In genomic region chr6:136793348-136793747, GRCh38 we compare ENCODE assay signal across 8 cellular contexts. TPM values are rescaled to one million over a fixed set of nuclear protein-coding genes. Genes with fewer than 3 reads are reported as not detected.
DNase-seq lines count a peak whose midpoint lies in the region; TF ChIP-seq lines count a peak whose summit lies in the region.

No MANE protein-coding gene starts in this region.

- H3K27ac ChIP-seq in OCI-LY3 (ENCODE audit: low read length) (peak overlapping the region; percentile 67), endodermal cell (ENCODE audit: low read depth, low read length) (no peak overlapping the region), sigmoid colon (peak overlapping the region; percentile 74 to 97 (median 82))

- H3K79me2 ChIP-seq in OCI-LY3 (ENCODE audit: low read length): no peaks in the 10 kb centered on the region

- TF ChIP-seq CTCF in GM12864 (IDR thresholded peaks at IDR 0.05; ENCODE audit: low read depth, low read length, missing control alignments) (no peak), OCI-LY3 (IDR thresholded peaks at IDR 0.05; ENCODE audit: low read depth, low read length) (no peak), endodermal cell (conservative IDR thresholded peaks at IDR 0.05) (no peak), sigmoid colon (IDR thresholded peaks at IDR 0.05) (peak in 1 of 4 experiments; percentile 2)

- intact Hi-C loops in sigmoid colon (cut with DNase I): no loop called here

- H3K36me3 ChIP-seq in OCI-LY3 (replicated peaks; ENCODE audit: low read depth, low read length) (no peaks in the 10 kb centered on the region), endodermal cell (ENCODE audit: control insufficient read depth, insufficient read depth, low read length) (no peaks in the 10 kb centered on the region), sigmoid colon (no peaks in the 10 kb centered on the region)

- H3K9me3 Mint-ChIP-seq in endodermal cell: no peaks in the 10 kb centered on the region

- H3K4me1 ChIP-seq in OCI-LY3 (ENCODE audit: low read length) (peaks cover 9% of the 10 kb centered on the region), endodermal cell (ENCODE audit: control insufficient read depth, insufficient read depth, low read length) (no peaks in the 10 kb centered on the region), sigmoid colon (peaks cover 0 to 21% (median 10%) of the 10 kb centered on the region in 4 donors)

- H3K27ac Mint-ChIP-seq in endodermal cell: no peak overlapping the region

- no peak for TF ChIP-seq POLR2A in sigmoid colon (IDR thresholded peaks at IDR 0.05)

- no peak for DNase-seq in GM12864 (ENCODE audit: low read depth)
- DNase-seq in endodermal cell: no peak
- no peak for DNase-seq in sigmoid colon
- DNase-seq in Kasumi-1 (lab: John Stamatoyannopoulos, UW): no peak
- DNase-seq in NK-92 treated with Interleukin-12 subunit alpha and Interleukin-12 subunit beta, amount 100 ng/mL, for 24 hours (lab: John Stamatoyannopoulos, UW): no peak
- no peak for DNase-seq in NCI-H2107 treated with DMSO at 0.1 percent for 48 hours (lab: John Stamatoyannopoulos, UW; ENCODE audit: unreplicated experiment)
- DNase-seq in NCI-H524 (lab: John Stamatoyannopoulos, UW): no peak

- H4K20me1 ChIP-seq in OCI-LY3 (ENCODE audit: insufficient read depth, low read length): no peaks in the 10 kb centered on the region

- H3K9me3 ChIP-seq in OCI-LY3 (ENCODE audit: insufficient read depth, low read length): no peaks in the 10 kb centered on the region
- H3K9me3 ChIP-seq in endodermal cell (ENCODE audit: control insufficient read depth, low read length): no peaks in the 10 kb centered on the region
- H3K9me3 ChIP-seq in sigmoid colon: no peaks in the 10 kb centered on the region

- peak overlapping the region; percentile 94 for H3K4me3 ChIP-seq in GM12864 (ENCODE audit: low read depth, low read length)
- peak overlapping the region; percentile 96 for H3K4me3 ChIP-seq in OCI-LY3 (ENCODE audit: low read length)
- H3K4me3 ChIP-seq in endodermal cell (ENCODE audit: low read length): peak overlapping the region; percentile 90
- H3K4me3 ChIP-seq in sigmoid colon: peak overlapping the region; percentile 51 to 69 (median 66)

- no peaks in the 10 kb centered on the region for H3K27me3 ChIP-seq in OCI-LY3 (ENCODE audit: low read depth, low read length)
- H3K27me3 ChIP-seq in endodermal cell (ENCODE audit: control insufficient read depth, insufficient read depth, low read length, poor library complexity, severe bottlenecking): peaks cover 27% of the 10 kb centered on the region
- H3K27me3 ChIP-seq in sigmoid colon: no peaks in the 10 kb centered on the region

- no peaks in the 10 kb centered on the region for H3K36me3 Mint-ChIP-seq in endodermal cell (ENCODE audit: low read depth)

- peak overlapping the region; percentile 86 for H2AFZ ChIP-seq in OCI-LY3 (ENCODE audit: low read depth, low read length)

- H3K9ac ChIP-seq in OCI-LY3 (ENCODE audit: low read length) (peak overlapping the region; percentile 87), endodermal cell (ENCODE audit: extremely low read depth, low read length, poor library complexity, severe bottlenecking) (no peak overlapping the region)

- peak overlapping the region; percentile 95 for H3K4me2 ChIP-seq in OCI-LY3 (ENCODE audit: low read length)

- 75 to 92% methylated on average over 6 to 8 of the region's 8 CpGs for whole genome bisulfite sequencing in endodermal cell (ENCODE audit: insufficient coverage in 1 of 2, insufficient read length in 1 of 2), 2 experiments
- 10 to 36% methylated on average over 8 of the region's 8 CpGs for WGBS in sigmoid colon, 2 donors

- H3K4me1 Mint-ChIP-seq in endodermal cell: peaks cover 12% of the 10 kb centered on the region

- no peak for TF ChIP-seq EP300 in sigmoid colon (IDR thresholded peaks at IDR 0.05)

- H3K27me3 Mint-ChIP-seq in endodermal cell (ENCODE audit: insufficient read depth): peaks cover 47% of the 10 kb centered on the region

- peak overlapping the region; percentile 80 for H3K4me3 Mint-ChIP-seq in endodermal cell

RNA-seq across cellular contexts. Expression of gene MAP3K5, which starts 1.1 kb away (rescaled TPM):
- total RNA-seq in endodermal cell: 1 to 10 TPM; 1.6 to 3.4 TPM
- 0.32 TPM for polyA plus RNA-seq in endodermal cell (2013, experiment 1 of 2)
- polyA plus RNA-seq in endodermal cell (2013, experiment 2 of 2): 0.12 TPM
- 10 to 100 TPM in 2 of 4 donors, 1 to 10 TPM in 2; 8.9 to 17.8 (median 10.3) TPM for total RNA-seq in sigmoid colon
- 10 to 100 TPM in 1 of 3 donors, 1 to 10 TPM in 2; 7.4 to 11.4 (median 8.6) TPM for polyA plus RNA-seq in sigmoid colon

RNA-seq across cellular contexts. Expression of gene PEX7, which starts 29.0 kb away (rescaled TPM):
- 10 to 100 TPM; 11.2 to 11.6 TPM for total RNA-seq in endodermal cell
- polyA plus RNA-seq in endodermal cell (2013, experiment 1 of 2): 7.9 TPM
- polyA plus RNA-seq in endodermal cell (2013, experiment 2 of 2): 5.9 TPM
- 1 to 10 TPM; 2.9 to 7.1 (median 5.5) TPM for total RNA-seq in sigmoid colon
- polyA plus RNA-seq in sigmoid colon: 10 to 100 TPM in 2 of 3 donors, 1 to 10 TPM in 1; 6.9 to 15.0 (median 12.9) TPM
